In genomic region chr10:80460399-80461207, GRCh38 we compare ENCODE assay signal across 8 cellular contexts. TPM values are rescaled to one million over a fixed set of nuclear protein-coding genes. Genes with fewer than 3 reads are reported as not detected.
DNase-seq lines count a peak whose midpoint lies in the region; ATAC-seq lines count a peak whose summit lies in the region.

No MANE protein-coding gene starts in this region.

- in situ Hi-C loops in SK-MEL-5 (cut with HindIII; ENCODE audit: low pct_unique_long_range_greater_than_20kb, low sequenced_read_pairs) = no loop called here

- H3K9me3 Mint-ChIP-seq in activated naive CD4-positive, alpha-beta T cell treated with anti-CD3 and anti-CD28 coated beads for 36 hours = no peaks in the 10 kb centered on the region
- H3K9me3 Mint-ChIP-seq in natural killer cell treated with Interleukin-12 subunit alpha and Interleukin-12 subunit beta and Interleukin-15 and Interleukin-18, amount 100 ng/mL, for 72 hours = no peaks in the 10 kb centered on the region

- H3K27me3 Mint-ChIP-seq in activated naive CD4-positive, alpha-beta T cell treated with anti-CD3 and anti-CD28 coated beads for 36 hours (ENCODE audit: low read depth) = no peaks in the 10 kb centered on the region
- no peaks in the 10 kb centered on the region for H3K27me3 Mint-ChIP-seq in natural killer cell treated with Interleukin-12 subunit alpha and Interleukin-12 subunit beta and Interleukin-15 and Interleukin-18, amount 100 ng/mL, for 72 hours

- peak overlapping the region; percentile 93 for H3K27ac Mint-ChIP-seq in activated naive CD4-positive, alpha-beta T cell treated with anti-CD3 and anti-CD28 coated beads for 36 hours
- H3K27ac Mint-ChIP-seq in natural killer cell treated with Interleukin-12 subunit alpha and Interleukin-12 subunit beta and Interleukin-15 and Interleukin-18, amount 100 ng/mL, for 72 hours = peak overlapping the region; percentile 95 to 98

- H3K36me3 Mint-ChIP-seq in activated naive CD4-positive, alpha-beta T cell treated with anti-CD3 and anti-CD28 coated beads for 36 hours (ENCODE audit: low read depth) = peaks cover 11% of the 10 kb centered on the region
- H3K36me3 Mint-ChIP-seq in natural killer cell treated with Interleukin-12 subunit alpha and Interleukin-12 subunit beta and Interleukin-15 and Interleukin-18, amount 100 ng/mL, for 72 hours = peaks cover 4% of the 10 kb centered on the region

- intact Hi-C loops in activated naive CD4-positive, alpha-beta T cell treated with anti-CD3 and anti-CD28 coated beads for 36 hours (cut with micrococcal nuclease) = no loop called here

- no peak for DNase-seq in activated naive CD4-positive, alpha-beta T cell treated with anti-CD3 and anti-CD28 coated beads for 36 hours
- DNase-seq in activated naive CD4-positive, alpha-beta T cell treated with Interleukin-2 at 50 U/mL for 16 hours = no peak
- peak; percentile 24 for DNase-seq in SK-MEL-5 (ENCODE audit: low read depth, low spot score)
- peak; percentile 29 for DNase-seq in fibroblast of gingiva (ENCODE audit: low read depth)
- no peak for DNase-seq in natural killer cell treated with Interleukin-12 subunit alpha and Interleukin-12 subunit beta and Interleukin-15 and Interleukin-18, amount 100 ng/mL, for 72 hours (ENCODE audit: low spot score)
- no peak for DNase-seq in COR-L47 (lab: John Stamatoyannopoulos, UW)
- no peak for DNase-seq in stimulated activated CD4-positive, alpha-beta T cell treated with anti-CD3 and anti-CD28 coated beads, Interleukin-15, amount 100 ng/mL, for 24 hours
- DNase-seq in GF-D8 (lab: John Stamatoyannopoulos, UW) = no peak

- no peak for ATAC-seq in natural killer cell treated with Interleukin-12 subunit alpha and Interleukin-12 subunit beta and Interleukin-15 and Interleukin-18, amount 100 ng/mL, for 72 hours

- CTCF ChIA-PET in activated naive CD4-positive, alpha-beta T cell treated with anti-CD3 and anti-CD28 coated beads for 36 hours (lab: Charles Lee) = interaction anchor here (1.0 to 24.3 kb wide), 6 partner anchors 9 to 46 kb away, joined by 3 to 916 read pairs (median 14); no protein-coding TSS in a partner anchor

- peak overlapping the region; percentile 76 for H3K4me3 Mint-ChIP-seq in activated naive CD4-positive, alpha-beta T cell treated with anti-CD3 and anti-CD28 coated beads for 36 hours
- H3K4me3 Mint-ChIP-seq in natural killer cell treated with Interleukin-12 subunit alpha and Interleukin-12 subunit beta and Interleukin-15 and Interleukin-18, amount 100 ng/mL, for 72 hours = peak overlapping the region; percentile 97

- peaks cover 95% of the 10 kb centered on the region for H3K4me1 Mint-ChIP-seq in activated naive CD4-positive, alpha-beta T cell treated with anti-CD3 and anti-CD28 coated beads for 36 hours (ENCODE audit: low read depth)
- peaks cover 85 to 95% of the 10 kb centered on the region in 2 donors for H3K4me1 Mint-ChIP-seq in natural killer cell treated with Interleukin-12 subunit alpha and Interleukin-12 subunit beta and Interleukin-15 and Interleukin-18, amount 100 ng/mL, for 72 hours (ENCODE audit: low read depth in 2 of 2)

RNA-seq across cellular contexts. Expression of gene TSPAN14, which starts 6.5 kb away (rescaled TPM):
- 10 to 100 TPM; 33.5 to 35.5 TPM for total RNA-seq in activated naive CD4-positive, alpha-beta T cell treated with anti-CD3 and anti-CD28 coated beads for 36 hours
- 43.7 and 52.1 TPM in 2 replicates for total RNA-seq in SK-MEL-5 (2014; rRNA removed; shearing (Covaris generic))
- polyA plus RNA-seq in SK-MEL-5 (2015; cell fraction: cytosol; rRNA removed) = 117 and 167 TPM in 2 replicates
- 80.0 and 94.5 TPM in 2 replicates for polyA plus RNA-seq in SK-MEL-5 (2015; cell fraction: nucleus; rRNA removed)
- 10 to 100 TPM; 56.5 to 76.6 TPM for total RNA-seq in natural killer cell treated with Interleukin-12 subunit alpha and Interleukin-12 subunit beta and Interleukin-15 and Interleukin-18, amount 100 ng/mL, for 72 hours

RNA-seq across cellular contexts. Expression of gene PRXL2A, which starts 52.3 kb away (rescaled TPM):
- total RNA-seq in activated naive CD4-positive, alpha-beta T cell treated with anti-CD3 and anti-CD28 coated beads for 36 hours = 10 to 100 TPM; 17.6 to 17.7 TPM
- 113 and 122 TPM in 2 replicates for total RNA-seq in SK-MEL-5 (2014; rRNA removed; shearing (Covaris generic))
- polyA plus RNA-seq in SK-MEL-5 (2015; cell fraction: cytosol; rRNA removed) = 69.7 and 80.5 TPM in 2 replicates
- 22.5 and 22.7 TPM in 2 replicates for polyA plus RNA-seq in SK-MEL-5 (2015; cell fraction: nucleus; rRNA removed)
- 1 to 10 TPM; 6.4 to 9.7 TPM for total RNA-seq in natural killer cell treated with Interleukin-12 subunit alpha and Interleukin-12 subunit beta and Interleukin-15 and Interleukin-18, amount 100 ng/mL, for 72 hours

Comparison
In these comparisons a context has a peak if more than half of its experiments do, and no peak if none do; other contexts are left out.
1. DNase-seq: peak in SK-MEL-5 (single experiment) and fibroblast of gingiva (single experiment); none in activated naive CD4-positive, alpha-beta T cell treated with anti-CD3 and anti-CD28 coated beads for 36 hours (single experiment), activated naive CD4-positive, alpha-beta T cell treated with Interleukin-2 at 50 U/mL for 16 hours (single experiment), natural killer cell treated with Interleukin-12 subunit alpha and Interleukin-12 subunit beta and Interleukin-15 and Interleukin-18, amount 100 ng/mL, for 72 hours (single experiment), COR-L47 (single experiment), stimulated activated CD4-positive, alpha-beta T cell treated with anti-CD3 and anti-CD28 coated beads, Interleukin-15, amount 100 ng/mL, for 24 hours (single experiment) and GF-D8 (single experiment).